26 cellular contexts compared by ENCODE assay signal in genomic region chr5:16346380-16346779, GRCh38.
"Had no signal": no experiment of that assay in that cellular context is flagged by ENCODE, and none has a peak within 500 bp of the region (broad histone marks: within the 10 kb centered on the region; RNA-seq: fewer than 3 reads in every experiment).

No MANE protein-coding gene starts in this region.

- H3K27me3 ChIP-seq: neutrophil, pancreas, right atrium auricular region, right lobe of liver, sigmoid colon, stomach, thyroid gland, tibial nerve, upper lobe of left lung, vagina had no signal

- ATAC-seq: naive thymus-derived CD8-positive, alpha-beta T cell; natural killer cell treated with Interleukin-12 subunit alpha and Interleukin-12 subunit beta and Interleukin-15 and Interleukin-18, amount 100 ng/mL, for 72 hours; right lobe of liver; stimulated activated effector memory CD8-positive, alpha-beta T cell treated with anti-CD3 and anti-CD28 coated beads, Interleukin-12 subunit alpha, Interleukin-12 subunit beta, amount 100 ng/mL, for 72 hours; stimulated activated naive B cell treated with anti-CD40 and anti-IgM and Interleukin-4, amounts not matched to agents 10 μg/mL and 1 μg/mL and 100 μg/mL, for 72 hours had no signal

- DNase-seq: naive thymus-derived CD8-positive, alpha-beta T cell; nephron progenitor cell; nucleus accumbens; pancreas; retina; right lobe of liver; sigmoid colon; small intestine; stimulated activated CD4-positive, alpha-beta T cell treated with anti-CD3 and anti-CD28 coated beads, Interleukin-15, amount 100 ng/mL, for 24 hours; stimulated activated CD4-positive, alpha-beta T cell treated with anti-CD3 and anti-CD28 coated beads, Interleukin-2, amount 100 ng/mL, for 24 hours; stimulated activated CD4-positive, alpha-beta T cell treated with anti-CD3 and anti-CD28 coated beads, Interleukin-2, amount 100 ng/mL, for 48 hours; stimulated activated CD4-positive, alpha-beta T cell treated with anti-CD3 and anti-CD28 coated beads, Interleukin-4, amount 100 ng/mL, for 24 hours; stimulated activated naive B cell treated with anti-CD40 and anti-IgM and Interleukin-4, amounts not matched to agents 10 μg/mL and 1 μg/mL and 100 μg/mL, for 72 hours; stimulated activated naive CD4-positive, alpha-beta T cell treated with Interleukin-2 at 50 U/mL for 16 hours; stomach; thyroid gland; trophoblast cell; upper lobe of left lung had no signal

- H3K9me3 ChIP-seq: neutrophil, pancreas, prostate gland, right atrium auricular region, right lobe of liver, stomach, thoracic aorta, thyroid gland, tibial nerve, upper lobe of left lung, vagina had no signal

- H3K36me3 ChIP-seq: neutrophil, pancreas, prostate gland, right atrium auricular region, right lobe of liver, sigmoid colon, stomach, thoracic aorta, thyroid gland, tibial nerve, upper lobe of left lung, vagina had no signal

- H3K4me3 ChIP-seq: pancreas, prostate gland, right atrium auricular region, right lobe of liver, sigmoid colon, stomach, thoracic aorta, thyroid gland, tibial nerve, upper lobe of left lung, vagina had no signal

- H3K27ac ChIP-seq: neutrophil, pancreas, prostate gland, right atrium auricular region, right lobe of liver, sigmoid colon, stomach, thoracic aorta, thyroid gland, tibial nerve, upper lobe of left lung, vagina had no signal

- H3K4me1 ChIP-seq: pancreas, prostate gland, right atrium auricular region, right lobe of liver, sigmoid colon, stomach, thyroid gland, tibial nerve, upper lobe of left lung, vagina had no signal
